Comparison of ENCODE assay signal across 1 cellular context in genomic region chr2:135258193-135258592, GRCh38.
TF ChIP-seq lines count a peak whose summit lies in the region.

No MANE protein-coding gene starts in this region.

TF ChIP-seq in H1, 55 proteins besides CTCF, POLR2A, EP300 and RAD21 (continued from another document):
- TF ChIP-seq, protein P1, sequence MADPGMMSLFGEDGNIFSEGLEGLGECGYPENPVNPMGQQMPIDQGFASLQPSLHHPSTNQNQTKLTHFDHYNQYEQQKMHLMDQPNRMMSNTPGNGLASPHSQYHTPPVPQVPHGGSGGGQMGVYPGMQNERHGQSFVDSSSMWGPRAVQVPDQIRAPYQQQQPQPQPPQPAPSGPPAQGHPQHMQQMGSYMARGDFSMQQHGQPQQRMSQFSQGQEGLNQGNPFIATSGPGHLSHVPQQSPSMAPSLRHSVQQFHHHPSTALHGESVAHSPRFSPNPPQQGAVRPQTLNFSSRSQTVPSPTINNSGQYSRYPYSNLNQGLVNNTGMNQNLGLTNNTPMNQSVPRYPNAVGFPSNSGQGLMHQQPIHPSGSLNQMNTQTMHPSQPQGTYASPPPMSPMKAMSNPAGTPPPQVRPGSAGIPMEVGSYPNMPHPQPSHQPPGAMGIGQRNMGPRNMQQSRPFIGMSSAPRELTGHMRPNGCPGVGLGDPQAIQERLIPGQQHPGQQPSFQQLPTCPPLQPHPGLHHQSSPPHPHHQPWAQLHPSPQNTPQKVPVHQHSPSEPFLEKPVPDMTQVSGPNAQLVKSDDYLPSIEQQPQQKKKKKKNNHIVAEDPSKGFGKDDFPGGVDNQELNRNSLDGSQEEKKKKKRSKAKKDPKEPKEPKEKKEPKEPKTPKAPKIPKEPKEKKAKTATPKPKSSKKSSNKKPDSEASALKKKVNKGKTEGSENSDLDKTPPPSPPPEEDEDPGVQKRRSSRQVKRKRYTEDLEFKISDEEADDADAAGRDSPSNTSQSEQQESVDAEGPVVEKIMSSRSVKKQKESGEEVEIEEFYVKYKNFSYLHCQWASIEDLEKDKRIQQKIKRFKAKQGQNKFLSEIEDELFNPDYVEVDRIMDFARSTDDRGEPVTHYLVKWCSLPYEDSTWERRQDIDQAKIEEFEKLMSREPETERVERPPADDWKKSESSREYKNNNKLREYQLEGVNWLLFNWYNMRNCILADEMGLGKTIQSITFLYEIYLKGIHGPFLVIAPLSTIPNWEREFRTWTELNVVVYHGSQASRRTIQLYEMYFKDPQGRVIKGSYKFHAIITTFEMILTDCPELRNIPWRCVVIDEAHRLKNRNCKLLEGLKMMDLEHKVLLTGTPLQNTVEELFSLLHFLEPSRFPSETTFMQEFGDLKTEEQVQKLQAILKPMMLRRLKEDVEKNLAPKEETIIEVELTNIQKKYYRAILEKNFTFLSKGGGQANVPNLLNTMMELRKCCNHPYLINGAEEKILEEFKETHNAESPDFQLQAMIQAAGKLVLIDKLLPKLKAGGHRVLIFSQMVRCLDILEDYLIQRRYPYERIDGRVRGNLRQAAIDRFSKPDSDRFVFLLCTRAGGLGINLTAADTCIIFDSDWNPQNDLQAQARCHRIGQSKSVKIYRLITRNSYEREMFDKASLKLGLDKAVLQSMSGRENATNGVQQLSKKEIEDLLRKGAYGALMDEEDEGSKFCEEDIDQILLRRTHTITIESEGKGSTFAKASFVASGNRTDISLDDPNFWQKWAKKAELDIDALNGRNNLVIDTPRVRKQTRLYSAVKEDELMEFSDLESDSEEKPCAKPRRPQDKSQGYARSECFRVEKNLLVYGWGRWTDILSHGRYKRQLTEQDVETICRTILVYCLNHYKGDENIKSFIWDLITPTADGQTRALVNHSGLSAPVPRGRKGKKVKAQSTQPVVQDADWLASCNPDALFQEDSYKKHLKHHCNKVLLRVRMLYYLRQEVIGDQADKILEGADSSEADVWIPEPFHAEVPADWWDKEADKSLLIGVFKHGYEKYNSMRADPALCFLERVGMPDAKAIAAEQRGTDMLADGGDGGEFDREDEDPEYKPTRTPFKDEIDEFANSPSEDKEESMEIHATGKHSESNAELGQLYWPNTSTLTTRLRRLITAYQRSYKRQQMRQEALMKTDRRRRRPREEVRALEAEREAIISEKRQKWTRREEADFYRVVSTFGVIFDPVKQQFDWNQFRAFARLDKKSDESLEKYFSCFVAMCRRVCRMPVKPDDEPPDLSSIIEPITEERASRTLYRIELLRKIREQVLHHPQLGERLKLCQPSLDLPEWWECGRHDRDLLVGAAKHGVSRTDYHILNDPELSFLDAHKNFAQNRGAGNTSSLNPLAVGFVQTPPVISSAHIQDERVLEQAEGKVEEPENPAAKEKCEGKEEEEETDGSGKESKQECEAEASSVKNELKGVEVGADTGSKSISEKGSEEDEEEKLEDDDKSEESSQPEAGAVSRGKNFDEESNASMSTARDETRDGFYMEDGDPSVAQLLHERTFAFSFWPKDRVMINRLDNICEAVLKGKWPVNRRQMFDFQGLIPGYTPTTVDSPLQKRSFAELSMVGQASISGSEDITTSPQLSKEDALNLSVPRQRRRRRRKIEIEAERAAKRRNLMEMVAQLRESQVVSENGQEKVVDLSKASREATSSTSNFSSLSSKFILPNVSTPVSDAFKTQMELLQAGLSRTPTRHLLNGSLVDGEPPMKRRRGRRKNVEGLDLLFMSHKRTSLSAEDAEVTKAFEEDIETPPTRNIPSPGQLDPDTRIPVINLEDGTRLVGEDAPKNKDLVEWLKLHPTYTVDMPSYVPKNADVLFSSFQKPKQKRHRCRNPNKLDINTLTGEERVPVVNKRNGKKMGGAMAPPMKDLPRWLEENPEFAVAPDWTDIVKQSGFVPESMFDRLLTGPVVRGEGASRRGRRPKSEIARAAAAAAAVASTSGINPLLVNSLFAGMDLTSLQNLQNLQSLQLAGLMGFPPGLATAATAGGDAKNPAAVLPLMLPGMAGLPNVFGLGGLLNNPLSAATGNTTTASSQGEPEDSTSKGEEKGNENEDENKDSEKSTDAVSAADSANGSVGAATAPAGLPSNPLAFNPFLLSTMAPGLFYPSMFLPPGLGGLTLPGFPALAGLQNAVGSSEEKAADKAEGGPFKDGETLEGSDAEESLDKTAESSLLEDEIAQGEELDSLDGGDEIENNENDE (IDR thresholded peaks at IDR 0.05; ENCODE audit: insufficient replicate concordance, low read length) = no peak
- TF ChIP-seq MAX (IDR thresholded peaks at IDR 0.05) (no peak), MAFK (IDR thresholded peaks at IDR 0.05; ENCODE audit: low read depth, low read length) (no peak)
